Comparison of ENCODE assay signal across 8 cellular contexts in genomic region chr15:90101130-90101968, GRCh38. TPM values are rescaled to one million over a fixed set of nuclear protein-coding genes. Genes with fewer than 3 reads are reported as not detected.
DNase-seq lines count a peak whose midpoint lies in the region; ATAC-seq and TF ChIP-seq lines count a peak whose summit lies in the region.

No MANE protein-coding gene starts in this region.

- peak overlapping the region; percentile 91 for H3K9ac ChIP-seq in adipocyte (ENCODE audit: low read length)

- H3K27me3 ChIP-seq in adipocyte (replicated peaks; ENCODE audit: control insufficient read depth, insufficient read depth, low read length) (peaks cover 6% of the 10 kb centered on the region), left ventricle myocardium inferior (ENCODE audit: low read depth) (no peaks in the 10 kb centered on the region)

- H3K27ac ChIP-seq in C4-2B (peak overlapping the region; percentile 94), left ventricle myocardium inferior (replicated peaks) (peak overlapping the region; percentile 98)

- intact Hi-C loops in left ventricle myocardium inferior (cut with micrococcal nuclease) = no loop called here

- H3K4me1 ChIP-seq in adipocyte (ENCODE audit: control insufficient read depth, insufficient read depth, low read length) (peaks cover 53% of the 10 kb centered on the region), left ventricle myocardium inferior (peaks cover 81% of the 10 kb centered on the region)

- H3K36me3 ChIP-seq in adipocyte (ENCODE audit: control insufficient read depth, insufficient read depth, low read length, severe bottlenecking) (no peaks in the 10 kb centered on the region), left ventricle myocardium inferior (no peaks in the 10 kb centered on the region)

- H3K4me3 ChIP-seq in adipocyte (ENCODE audit: low read length) (peak overlapping the region; percentile 82), left ventricle myocardium inferior (peak overlapping the region; percentile 99)

- ATAC-seq in GM19463 (IDR thresholded peaks at IDR 0.05; ENCODE audit: unreplicated experiment) = peak; percentile 9

- TF ChIP-seq CTCF in C4-2B (conservative IDR thresholded peaks at IDR 0.05) (no peak), left ventricle myocardium inferior (IDR thresholded peaks at IDR 0.05; ENCODE audit: borderline replicate concordance) (no peak)

- H3K9me3 ChIP-seq in adipocyte (ENCODE audit: control insufficient read depth, low read length) (no peaks in the 10 kb centered on the region), left ventricle myocardium inferior (replicated peaks) (no peaks in the 10 kb centered on the region)

- DNase-seq in NCI-H524 treated with DMSO at 0.1 percent for 48 hours (lab: John Stamatoyannopoulos, UW) = peak; percentile 26
- DNase-seq in adipocyte (ENCODE audit: low read depth) = peak; percentile 65
- DNase-seq in left ventricle myocardium inferior = peak; percentile 65
- peak; percentile 75 for DNase-seq in pons (ENCODE audit: low spot score)
- DNase-seq in foreskin melanocyte = no peak
- DNase-seq in activated CD4-positive, CD25-positive, alpha-beta regulatory T cell (lab: John Stamatoyannopoulos, UW) = no peak

RNA-seq across cellular contexts. Expression of gene IDH2, which starts 0.9 kb away (rescaled TPM):
- total RNA-seq in left ventricle myocardium inferior = 933 TPM

Comparison
In these comparisons a context has a peak if more than half of its experiments do, and no peak if none do; other contexts are left out.
1. DNase-seq: peak in NCI-H524 treated with DMSO at 0.1 percent for 48 hours (single experiment), adipocyte (single experiment), left ventricle myocardium inferior (single experiment) and pons (single experiment); none in foreskin melanocyte (single experiment) and activated CD4-positive, CD25-positive, alpha-beta regulatory T cell (0 of 4).